In the genomic region with DNA sequence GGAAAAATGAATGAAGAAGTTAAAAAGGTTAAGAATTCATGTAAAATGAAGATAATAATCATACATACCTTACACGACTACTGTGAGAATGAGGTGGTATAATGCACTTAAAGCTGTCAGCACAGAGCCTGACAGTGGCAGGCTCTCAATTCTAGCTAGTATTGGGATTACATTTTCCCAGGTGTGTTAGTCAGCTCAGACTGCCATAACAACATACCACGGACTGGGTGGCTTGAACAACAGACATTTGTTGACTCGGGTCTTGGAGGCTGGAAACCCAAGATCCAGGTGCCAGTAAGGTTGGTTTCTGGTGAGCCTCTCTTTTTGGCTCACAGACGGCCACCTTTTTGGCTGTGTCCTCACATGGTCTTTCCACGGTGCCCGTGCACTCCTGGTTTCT, we compare ENCODE assay signal across 21 cellular contexts.
DNase-seq lines count a peak whose midpoint lies in the region; ATAC-seq and TF ChIP-seq lines count a peak whose summit lies in the region.
"Had no signal": no experiment of that assay in that cellular context is flagged by ENCODE, and none has a peak within 500 bp of the region (broad histone marks: within the 10 kb centered on the region; RNA-seq: fewer than 3 reads in every experiment).

No MANE protein-coding gene starts in this region.

- intact Hi-C loops in CD4-positive, alpha-beta T cell (cut with DNase I, micrococcal nuclease) = no loop called here
- intact Hi-C loops in activated B cell treated with CpG ODN at 0.5 μM for 24 hours (cut with micrococcal nuclease) = no loop called here
- intact Hi-C loops in heart left ventricle (cut with DNase I) = no loop called here

- no peak for ATAC-seq in CD4-positive, alpha-beta T cell (ENCODE audit: poor library complexity)
- no peak for ATAC-seq in activated B cell treated with CpG ODN at 0.5 μM for 24 hours (ENCODE audit: low read depth)
- ATAC-seq in heart left ventricle = no peak
- ATAC-seq in HG02642 (IDR thresholded peaks at IDR 0.05; ENCODE audit: poor library complexity, unreplicated experiment) = no peak
- ATAC-seq: A549, GM12878 had no signal

- H3K4me3 ChIP-seq in neural cell (ENCODE audit: low read length) = peak overlapping the region; percentile 49
- no peak overlapping the region for H3K4me3 ChIP-seq in heart left ventricle
- H3K4me3 ChIP-seq: A549, GM12878, Peyer's patch had no signal

- H3K9me3 ChIP-seq in CD4-positive, alpha-beta T cell (ENCODE audit: control insufficient read depth, low read length) = no peaks in the 10 kb centered on the region
- H3K9me3 ChIP-seq in neural cell (ENCODE audit: low read length) (no peaks in the 10 kb centered on the region), heart left ventricle (no peaks in the 10 kb centered on the region)
- H3K9me3 ChIP-seq: A549, Peyer's patch had no signal

- H3K4me1 ChIP-seq in heart left ventricle = peaks cover 0 to 39% (median 9%) of the 10 kb centered on the region in 12 donors

- no peaks in the 10 kb centered on the region for H4K20me1 ChIP-seq in neural cell (ENCODE audit: insufficient read depth)

- no peak for TF ChIP-seq EP300 in neural cell (conservative IDR thresholded peaks at IDR 0.05; ENCODE audit: poor library complexity, severe bottlenecking)

- no peak overlapping the region for H3K27ac ChIP-seq in CD4-positive, alpha-beta T cell (ENCODE audit: low read depth, low read length)
- H3K27ac ChIP-seq in neural cell (ENCODE audit: low read length) = peak overlapping the region; percentile 50
- H3K27ac ChIP-seq in heart left ventricle = no peak overlapping the region
- H3K27ac ChIP-seq: HL-60, Peyer's patch had no signal

- peak overlapping the region; percentile 15 for H3K9ac ChIP-seq in neural cell (ENCODE audit: low read length)

- no peak for DNase-seq in CD4-positive, alpha-beta T cell
- DNase-seq in activated B cell treated with CpG ODN at 0.5 μM for 24 hours (no peak), immature natural killer cell (no peak), NCI-H774 (lab: John Stamatoyannopoulos, UW) (no peak), heart left ventricle (no peak), HT-29 (ENCODE audit: low spot score) (no peak)
- DNase-seq: DND-41, KBM-7, MM.1S, NCI-H1048, NCI-H1417 treated with DMSO at 0.1 percent for 48 hours, NCI-H2171 treated with DMSO at 0.1 percent for 48 hours, NCI-H524 treated with DMSO at 0.1 percent for 48 hours, Peyer's patch had no signal

- no peak for TF ChIP-seq POLR2A in heart left ventricle (IDR thresholded peaks at IDR 0.05)

- H3K36me3 ChIP-seq in neural cell (ENCODE audit: insufficient read depth, low read length) (no peaks in the 10 kb centered on the region), heart left ventricle (no peaks in the 10 kb centered on the region)
- H3K36me3 ChIP-seq: Peyer's patch had no signal

- no peak overlapping the region for H3K4me3 Mint-ChIP-seq in CD4-positive, alpha-beta T cell
- H3K4me3 Mint-ChIP-seq in activated B cell treated with CpG ODN at 0.5 μM for 24 hours = no peak overlapping the region
- no peak overlapping the region for H3K4me3 Mint-ChIP-seq in immature natural killer cell
- H3K4me3 Mint-ChIP-seq: B cell, CD14-positive monocyte had no signal

- no peaks in the 10 kb centered on the region for H3K9me3 Mint-ChIP-seq in CD4-positive, alpha-beta T cell
- no peaks in the 10 kb centered on the region for H3K9me3 Mint-ChIP-seq in activated B cell treated with CpG ODN at 0.5 μM for 24 hours
- H3K9me3 Mint-ChIP-seq in immature natural killer cell = no peaks in the 10 kb centered on the region

- no peaks in the 10 kb centered on the region for H3F3A ChIP-seq in neural cell (ENCODE audit: insufficient read depth, low read length, poor library complexity, severe bottlenecking)

- POLR2A ChIA-PET in CD4-positive, alpha-beta T cell (lab: Charles Lee) = no interaction called here
- POLR2A ChIA-PET in activated B cell treated with CpG ODN at 0.5 μM for 24 hours (lab: Charles Lee) = no interaction called here

- H3K27ac Mint-ChIP-seq in CD4-positive, alpha-beta T cell = peak overlapping the region; percentile 43
- H3K27ac Mint-ChIP-seq in activated B cell treated with CpG ODN at 0.5 μM for 24 hours = peak overlapping the region; percentile 51
- H3K27ac Mint-ChIP-seq in immature natural killer cell = peak overlapping the region in 4 of 6 donors; percentile 6 to 71 (median 32)

- CTCF ChIA-PET in CD4-positive, alpha-beta T cell (lab: Charles Lee) = no interaction called here
- CTCF ChIA-PET in activated B cell treated with CpG ODN at 0.5 μM for 24 hours (lab: Charles Lee) = interaction anchor here (1.6 kb wide), 1 partner anchor 242 kb away, joined by 4 read pairs; no protein-coding TSS in a partner anchor

- no peaks in the 10 kb centered on the region for H3K79me2 ChIP-seq in neural cell (replicated peaks; ENCODE audit: insufficient read depth, low read length)

- no peaks in the 10 kb centered on the region for H3K27me3 Mint-ChIP-seq in CD4-positive, alpha-beta T cell
- H3K27me3 Mint-ChIP-seq in activated B cell treated with CpG ODN at 0.5 μM for 24 hours (no peaks in the 10 kb centered on the region), immature natural killer cell (ENCODE audit: low read depth in 3 of 3) (peaks cover 2 to 5% (median 3%) of the 10 kb centered on the region in 3 donors)
- H3K27me3 Mint-ChIP-seq: B cell had no signal

- no peaks in the 10 kb centered on the region for H3K27me3 ChIP-seq in CD4-positive, alpha-beta T cell (ENCODE audit: control insufficient read depth, insufficient read depth, low read length)
- H3K27me3 ChIP-seq in neural cell (ENCODE audit: insufficient read depth, low read depth, low read length) (no peaks in the 10 kb centered on the region), heart left ventricle (no peaks in the 10 kb centered on the region)
- H3K27me3 ChIP-seq: Peyer's patch had no signal

- no peak for TF ChIP-seq RAD21 in neural cell (conservative IDR thresholded peaks at IDR 0.05)

- 91 to 94% (median 92%) methylated on average over 6 of the region's 6 CpGs for WGBS in heart left ventricle, 4 donors

- no peak for TF ChIP-seq CTCF in CD4-positive, alpha-beta T cell (IDR thresholded peaks at IDR 0.05)
- TF ChIP-seq CTCF in activated B cell treated with CpG ODN at 0.5 μM for 24 hours (IDR thresholded peaks at IDR 0.05) (no peak), neural cell (IDR thresholded peaks at IDR 0.05; ENCODE audit: poor library complexity, severe bottlenecking) (no peak), heart left ventricle (IDR thresholded peaks at IDR 0.05) (no peak)

- H3K36me3 Mint-ChIP-seq in CD4-positive, alpha-beta T cell (ENCODE audit: low read depth) = peaks cover 5% of the 10 kb centered on the region
- H3K36me3 Mint-ChIP-seq in activated B cell treated with CpG ODN at 0.5 μM for 24 hours (ENCODE audit: low read depth) = peaks cover 18% of the 10 kb centered on the region
- H3K36me3 Mint-ChIP-seq in immature natural killer cell = no peaks in the 10 kb centered on the region

- no peak overlapping the region for H3K4me2 ChIP-seq in neural cell (ENCODE audit: low read length)
- H3K4me2 ChIP-seq: A549 had no signal

- H3K4me1 Mint-ChIP-seq in CD4-positive, alpha-beta T cell (ENCODE audit: low read depth) = peaks cover 41% of the 10 kb centered on the region
- peaks cover 39% of the 10 kb centered on the region for H3K4me1 Mint-ChIP-seq in activated B cell treated with CpG ODN at 0.5 μM for 24 hours
- H3K4me1 Mint-ChIP-seq in immature natural killer cell = peaks cover 89 to 97% of the 10 kb centered on the region in 2 donors

- no peaks in the 10 kb centered on the region for H3K9me2 ChIP-seq in neural cell (ENCODE audit: insufficient read depth, low read length)

- no peak overlapping the region for H2AFZ ChIP-seq in neural cell (ENCODE audit: low read depth, low read length)

TF ChIP-seq in neural cell, 6 proteins besides CTCF, POLR2A, EP300 and RAD21:
- TF ChIP-seq EZH2 (IDR thresholded peaks at IDR 0.05; ENCODE audit: borderline replicate concordance, insufficient read depth, low read length, poor library complexity, severe bottlenecking) = no peak
- TF ChIP-seq, protein P1, sequence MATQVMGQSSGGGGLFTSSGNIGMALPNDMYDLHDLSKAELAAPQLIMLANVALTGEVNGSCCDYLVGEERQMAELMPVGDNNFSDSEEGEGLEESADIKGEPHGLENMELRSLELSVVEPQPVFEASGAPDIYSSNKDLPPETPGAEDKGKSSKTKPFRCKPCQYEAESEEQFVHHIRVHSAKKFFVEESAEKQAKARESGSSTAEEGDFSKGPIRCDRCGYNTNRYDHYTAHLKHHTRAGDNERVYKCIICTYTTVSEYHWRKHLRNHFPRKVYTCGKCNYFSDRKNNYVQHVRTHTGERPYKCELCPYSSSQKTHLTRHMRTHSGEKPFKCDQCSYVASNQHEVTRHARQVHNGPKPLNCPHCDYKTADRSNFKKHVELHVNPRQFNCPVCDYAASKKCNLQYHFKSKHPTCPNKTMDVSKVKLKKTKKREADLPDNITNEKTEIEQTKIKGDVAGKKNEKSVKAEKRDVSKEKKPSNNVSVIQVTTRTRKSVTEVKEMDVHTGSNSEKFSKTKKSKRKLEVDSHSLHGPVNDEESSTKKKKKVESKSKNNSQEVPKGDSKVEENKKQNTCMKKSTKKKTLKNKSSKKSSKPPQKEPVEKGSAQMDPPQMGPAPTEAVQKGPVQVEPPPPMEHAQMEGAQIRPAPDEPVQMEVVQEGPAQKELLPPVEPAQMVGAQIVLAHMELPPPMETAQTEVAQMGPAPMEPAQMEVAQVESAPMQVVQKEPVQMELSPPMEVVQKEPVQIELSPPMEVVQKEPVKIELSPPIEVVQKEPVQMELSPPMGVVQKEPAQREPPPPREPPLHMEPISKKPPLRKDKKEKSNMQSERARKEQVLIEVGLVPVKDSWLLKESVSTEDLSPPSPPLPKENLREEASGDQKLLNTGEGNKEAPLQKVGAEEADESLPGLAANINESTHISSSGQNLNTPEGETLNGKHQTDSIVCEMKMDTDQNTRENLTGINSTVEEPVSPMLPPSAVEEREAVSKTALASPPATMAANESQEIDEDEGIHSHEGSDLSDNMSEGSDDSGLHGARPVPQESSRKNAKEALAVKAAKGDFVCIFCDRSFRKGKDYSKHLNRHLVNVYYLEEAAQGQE (IDR thresholded peaks at IDR 0.05; ENCODE audit: borderline replicate concordance) = no peak
- TF ChIP-seq MXI1 (conservative IDR thresholded peaks at IDR 0.05; ENCODE audit: poor library complexity, severe bottlenecking) = no peak
- TF ChIP-seq POLR2AphosphoS5 (IDR thresholded peaks at IDR 0.05) = no peak
- TF ChIP-seq TAF1 (IDR thresholded peaks at IDR 0.05; ENCODE audit: low read depth) = no peak
- no peak for TF ChIP-seq SMC3 (conservative IDR thresholded peaks at IDR 0.05; ENCODE audit: poor library complexity)
